ENCODE assay signal across 1 cellular context in the genomic region with DNA sequence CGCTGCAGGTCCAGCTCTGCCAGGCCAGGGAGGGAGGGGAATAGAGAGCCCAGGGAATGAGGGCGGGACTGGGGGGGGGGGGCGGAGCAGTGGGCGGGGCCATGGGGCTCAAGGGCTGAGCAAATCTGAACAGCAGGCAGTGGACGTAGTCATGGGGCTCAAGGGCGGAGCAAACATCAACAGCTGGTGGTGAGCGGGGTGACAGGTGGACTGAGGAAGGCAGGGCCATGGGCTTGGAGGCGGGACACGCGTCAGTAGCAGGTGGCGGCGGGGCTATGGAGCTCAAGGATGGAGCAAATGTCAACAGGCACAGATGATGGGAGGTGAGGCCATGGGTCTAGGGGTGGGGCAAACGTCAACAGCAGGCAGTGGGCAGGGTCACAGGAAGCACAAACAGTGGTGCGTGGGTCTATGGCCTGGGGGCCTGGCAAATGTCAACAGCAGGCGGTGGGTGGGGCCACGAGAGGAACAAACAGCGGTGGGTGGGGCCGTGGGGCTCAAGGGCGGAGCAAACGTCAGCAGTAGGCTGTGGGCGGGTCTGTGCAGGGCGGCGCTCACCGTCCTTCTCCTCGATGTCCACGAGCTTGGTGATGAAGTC.
TF ChIP-seq lines count a peak whose summit lies in the region.
"Not testable (repeated sequence)": the region's sequence is repeated elsewhere in the genome, so short reads cannot be mapped to it uniquely, and the experiment has no call there.

No MANE protein-coding gene starts in this region.

TF ChIP-seq in HepG2, 621 proteins besides CTCF, POLR2A, EP300 and RAD21 (continued from another document and continues in another):
- TF ChIP-seq, protein P1, sequence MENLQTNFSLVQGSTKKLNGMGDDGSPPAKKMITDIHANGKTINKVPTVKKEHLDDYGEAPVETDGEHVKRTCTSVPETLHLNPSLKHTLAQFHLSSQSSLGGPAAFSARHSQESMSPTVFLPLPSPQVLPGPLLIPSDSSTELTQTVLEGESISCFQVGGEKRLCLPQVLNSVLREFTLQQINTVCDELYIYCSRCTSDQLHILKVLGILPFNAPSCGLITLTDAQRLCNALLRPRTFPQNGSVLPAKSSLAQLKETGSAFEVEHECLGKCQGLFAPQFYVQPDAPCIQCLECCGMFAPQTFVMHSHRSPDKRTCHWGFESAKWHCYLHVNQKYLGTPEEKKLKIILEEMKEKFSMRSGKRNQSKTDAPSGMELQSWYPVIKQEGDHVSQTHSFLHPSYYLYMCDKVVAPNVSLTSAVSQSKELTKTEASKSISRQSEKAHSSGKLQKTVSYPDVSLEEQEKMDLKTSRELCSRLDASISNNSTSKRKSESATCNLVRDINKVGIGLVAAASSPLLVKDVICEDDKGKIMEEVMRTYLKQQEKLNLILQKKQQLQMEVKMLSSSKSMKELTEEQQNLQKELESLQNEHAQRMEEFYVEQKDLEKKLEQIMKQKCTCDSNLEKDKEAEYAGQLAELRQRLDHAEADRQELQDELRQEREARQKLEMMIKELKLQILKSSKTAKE (CRISPR knock-in tag; IDR thresholded peaks at IDR 0.05; ENCODE audit: borderline replicate concordance): peak; percentile 71
- TF ChIP-seq SKI (IDR thresholded peaks at IDR 0.05; ENCODE audit: partially characterized antibody): peak; percentile 57
- peak; percentile 68 for TF ChIP-seq HNF1B (CRISPR knock-in tag; IDR thresholded peaks at IDR 0.05)
- TF ChIP-seq ZNF317 (CRISPR knock-in tag; IDR thresholded peaks at IDR 0.05): peak; percentile 24; the same call in 1 of the 2 replicates
- peak; percentile 38 for TF ChIP-seq TEAD3 (CRISPR knock-in tag; optimal IDR thresholded peaks at IDR 0.05; ENCODE audit: borderline replicate concordance)
- TF ChIP-seq CREM (IDR thresholded peaks at IDR 0.05): 0 out of 2 replicates have a peak, but pooled peaks have one; percentile 26
- TF ChIP-seq CREM (CRISPR knock-in tag; IDR thresholded peaks at IDR 0.05); MAZ (IDR thresholded peaks at IDR 0.05; ENCODE audit: borderline replicate concordance, low read depth, low read length); LCORL (IDR thresholded peaks at IDR 0.05); SOX6 (IDR thresholded peaks at IDR 0.05); SOX13 (CRISPR knock-in tag; conservative IDR thresholded peaks at IDR 0.05 in 1 of 2, IDR thresholded peaks at IDR 0.05 in 1 of 2): not testable (repeated sequence)
- TF ChIP-seq, protein P2, sequence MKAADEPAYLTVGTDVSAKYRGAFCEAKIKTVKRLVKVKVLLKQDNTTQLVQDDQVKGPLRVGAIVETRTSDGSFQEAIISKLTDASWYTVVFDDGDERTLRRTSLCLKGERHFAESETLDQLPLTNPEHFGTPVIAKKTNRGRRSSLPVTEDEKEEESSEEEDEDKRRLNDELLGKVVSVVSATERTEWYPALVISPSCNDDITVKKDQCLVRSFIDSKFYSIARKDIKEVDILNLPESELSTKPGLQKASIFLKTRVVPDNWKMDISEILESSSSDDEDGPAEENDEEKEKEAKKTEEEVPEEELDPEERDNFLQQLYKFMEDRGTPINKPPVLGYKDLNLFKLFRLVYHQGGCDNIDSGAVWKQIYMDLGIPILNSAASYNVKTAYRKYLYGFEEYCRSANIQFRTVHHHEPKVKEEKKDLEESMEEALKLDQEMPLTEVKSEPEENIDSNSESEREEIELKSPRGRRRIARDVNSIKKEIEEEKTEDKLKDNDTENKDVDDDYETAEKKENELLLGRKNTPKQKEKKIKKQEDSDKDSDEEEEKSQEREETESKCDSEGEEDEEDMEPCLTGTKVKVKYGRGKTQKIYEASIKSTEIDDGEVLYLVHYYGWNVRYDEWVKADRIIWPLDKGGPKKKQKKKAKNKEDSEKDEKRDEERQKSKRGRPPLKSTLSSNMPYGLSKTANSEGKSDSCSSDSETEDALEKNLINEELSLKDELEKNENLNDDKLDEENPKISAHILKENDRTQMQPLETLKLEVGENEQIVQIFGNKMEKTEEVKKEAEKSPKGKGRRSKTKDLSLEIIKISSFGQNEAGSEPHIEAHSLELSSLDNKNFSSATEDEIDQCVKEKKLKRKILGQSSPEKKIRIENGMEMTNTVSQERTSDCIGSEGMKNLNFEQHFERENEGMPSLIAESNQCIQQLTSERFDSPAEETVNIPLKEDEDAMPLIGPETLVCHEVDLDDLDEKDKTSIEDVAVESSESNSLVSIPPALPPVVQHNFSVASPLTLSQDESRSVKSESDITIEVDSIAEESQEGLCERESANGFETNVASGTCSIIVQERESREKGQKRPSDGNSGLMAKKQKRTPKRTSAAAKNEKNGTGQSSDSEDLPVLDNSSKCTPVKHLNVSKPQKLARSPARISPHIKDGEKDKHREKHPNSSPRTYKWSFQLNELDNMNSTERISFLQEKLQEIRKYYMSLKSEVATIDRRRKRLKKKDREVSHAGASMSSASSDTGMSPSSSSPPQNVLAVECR (CRISPR knock-in tag; IDR thresholded peaks at IDR 0.05; ENCODE audit: borderline replicate concordance): peak; percentile 88
- TF ChIP-seq, protein P3, sequence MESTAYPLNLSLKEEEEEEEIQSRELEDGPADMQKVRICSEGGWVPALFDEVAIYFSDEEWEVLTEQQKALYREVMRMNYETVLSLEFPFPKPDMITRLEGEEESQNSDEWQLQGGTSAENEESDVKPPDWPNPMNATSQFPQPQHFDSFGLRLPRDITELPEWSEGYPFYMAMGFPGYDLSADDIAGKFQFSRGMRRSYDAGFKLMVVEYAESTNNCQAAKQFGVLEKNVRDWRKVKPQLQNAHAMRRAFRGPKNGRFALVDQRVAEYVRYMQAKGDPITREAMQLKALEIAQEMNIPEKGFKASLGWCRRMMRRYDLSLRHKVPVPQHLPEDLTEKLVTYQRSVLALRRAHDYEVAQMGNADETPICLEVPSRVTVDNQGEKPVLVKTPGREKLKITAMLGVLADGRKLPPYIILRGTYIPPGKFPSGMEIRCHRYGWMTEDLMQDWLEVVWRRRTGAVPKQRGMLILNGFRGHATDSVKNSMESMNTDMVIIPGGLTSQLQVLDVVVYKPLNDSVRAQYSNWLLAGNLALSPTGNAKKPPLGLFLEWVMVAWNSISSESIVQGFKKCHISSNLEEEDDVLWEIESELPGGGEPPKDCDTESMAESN (CRISPR knock-in tag; conservative IDR thresholded peaks at IDR 0.05): peak; percentile 54; the same call in 1 of the 2 replicates
- peak; percentile 48; the same call in 1 of the 2 replicates for TF ChIP-seq HHEX (CRISPR knock-in tag; IDR thresholded peaks at IDR 0.05)
- TF ChIP-seq MED1 (CRISPR knock-in tag; IDR thresholded peaks at IDR 0.05): peak; percentile 48
- TF ChIP-seq SALL1 (CRISPR knock-in tag; IDR thresholded peaks at IDR 0.05): peak; percentile 73
- peak; percentile 39; the same call in 1 of the 2 replicates for TF ChIP-seq HDAC2 (CRISPR knock-in tag; IDR thresholded peaks at IDR 0.05)
- TF ChIP-seq MAZ (CRISPR knock-in tag; IDR thresholded peaks at IDR 0.05; ENCODE audit: low read depth): 0 out of 2 replicates have a peak, but pooled peaks have one; percentile 53
- 0 out of 2 replicates have a peak, but pooled peaks have one; percentile 59 for TF ChIP-seq ZBTB7A (CRISPR knock-in tag; IDR thresholded peaks at IDR 0.05)
- peak; percentile 88 for TF ChIP-seq PITX1 (CRISPR knock-in tag; IDR thresholded peaks at IDR 0.05)
- TF ChIP-seq ZBTB38 (CRISPR knock-in tag; IDR thresholded peaks at IDR 0.05): 0 out of 2 replicates have a peak, but pooled peaks have one; percentile 24
- peak; percentile 84 for TF ChIP-seq SP4 (CRISPR knock-in tag; IDR thresholded peaks at IDR 0.05)
- peak; percentile 38; the same call in 1 of the 2 replicates for TF ChIP-seq SPEN (CRISPR knock-in tag; IDR thresholded peaks at IDR 0.05; ENCODE audit: low read depth)
- TF ChIP-seq ATF7 (IDR thresholded peaks at IDR 0.05): peak; percentile 41; the same call in 1 of the 2 replicates
- TF ChIP-seq ATF7 (CRISPR knock-in tag; IDR thresholded peaks at IDR 0.05): peak; percentile 39; the same call in 1 of the 2 replicates
- 0 out of 2 replicates have a peak, but pooled peaks have one; percentile 37 for TF ChIP-seq REL (CRISPR knock-in tag; conservative IDR thresholded peaks at IDR 0.05)
- TF ChIP-seq ARNT2 (CRISPR knock-in tag; IDR thresholded peaks at IDR 0.05; ENCODE audit: low read depth): 0 out of 2 replicates have a peak, but pooled peaks have one; percentile 47
- TF ChIP-seq, protein P4, sequence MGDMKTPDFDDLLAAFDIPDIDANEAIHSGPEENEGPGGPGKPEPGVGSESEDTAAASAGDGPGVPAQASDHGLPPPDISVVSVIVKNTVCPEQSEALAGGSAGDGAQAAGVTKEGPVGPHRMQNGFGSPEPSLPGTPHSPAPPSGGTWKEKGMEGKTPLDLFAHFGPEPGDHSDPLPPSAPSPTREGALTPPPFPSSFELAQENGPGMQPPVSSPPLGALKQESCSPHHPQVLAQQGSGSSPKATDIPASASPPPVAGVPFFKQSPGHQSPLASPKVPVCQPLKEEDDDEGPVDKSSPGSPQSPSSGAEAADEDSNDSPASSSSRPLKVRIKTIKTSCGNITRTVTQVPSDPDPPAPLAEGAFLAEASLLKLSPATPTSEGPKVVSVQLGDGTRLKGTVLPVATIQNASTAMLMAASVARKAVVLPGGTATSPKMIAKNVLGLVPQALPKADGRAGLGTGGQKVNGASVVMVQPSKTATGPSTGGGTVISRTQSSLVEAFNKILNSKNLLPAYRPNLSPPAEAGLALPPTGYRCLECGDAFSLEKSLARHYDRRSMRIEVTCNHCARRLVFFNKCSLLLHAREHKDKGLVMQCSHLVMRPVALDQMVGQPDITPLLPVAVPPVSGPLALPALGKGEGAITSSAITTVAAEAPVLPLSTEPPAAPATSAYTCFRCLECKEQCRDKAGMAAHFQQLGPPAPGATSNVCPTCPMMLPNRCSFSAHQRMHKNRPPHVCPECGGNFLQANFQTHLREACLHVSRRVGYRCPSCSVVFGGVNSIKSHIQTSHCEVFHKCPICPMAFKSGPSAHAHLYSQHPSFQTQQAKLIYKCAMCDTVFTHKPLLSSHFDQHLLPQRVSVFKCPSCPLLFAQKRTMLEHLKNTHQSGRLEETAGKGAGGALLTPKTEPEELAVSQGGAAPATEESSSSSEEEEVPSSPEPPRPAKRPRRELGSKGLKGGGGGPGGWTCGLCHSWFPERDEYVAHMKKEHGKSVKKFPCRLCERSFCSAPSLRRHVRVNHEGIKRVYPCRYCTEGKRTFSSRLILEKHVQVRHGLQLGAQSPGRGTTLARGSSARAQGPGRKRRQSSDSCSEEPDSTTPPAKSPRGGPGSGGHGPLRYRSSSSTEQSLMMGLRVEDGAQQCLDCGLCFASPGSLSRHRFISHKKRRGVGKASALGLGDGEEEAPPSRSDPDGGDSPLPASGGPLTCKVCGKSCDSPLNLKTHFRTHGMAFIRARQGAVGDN (CRISPR knock-in tag; IDR thresholded peaks at IDR 0.05): peak; percentile 69
- peak; percentile 61; the same call in 1 of the 2 replicates for TF ChIP-seq HIC2 (CRISPR knock-in tag; IDR thresholded peaks at IDR 0.05; ENCODE audit: low read depth)
- peak; percentile 74 for TF ChIP-seq LCORL (CRISPR knock-in tag; IDR thresholded peaks at IDR 0.05)
- peak; percentile 72 for TF ChIP-seq SOX6 (CRISPR knock-in tag; IDR thresholded peaks at IDR 0.05)
- TF ChIP-seq MXI1 (IDR thresholded peaks at IDR 0.05; ENCODE audit: borderline replicate concordance, low read depth, low read length): peak; percentile 57; the same call in 2 of the 3 replicates
- 0 out of 2 replicates have a peak, but pooled peaks have one; percentile 52 for TF ChIP-seq RXRA (CRISPR knock-in tag; IDR thresholded peaks at IDR 0.05)
- TF ChIP-seq ZNF441 (CRISPR knock-in tag; IDR thresholded peaks at IDR 0.05; ENCODE audit: borderline replicate concordance): 0 out of 2 replicates have a peak, but pooled peaks have one; percentile 31
- peak; percentile 65; the same call in 1 of the 2 replicates for TF ChIP-seq CCDC6 (CRISPR knock-in tag; IDR thresholded peaks at IDR 0.05)
- TF ChIP-seq, protein P5, sequence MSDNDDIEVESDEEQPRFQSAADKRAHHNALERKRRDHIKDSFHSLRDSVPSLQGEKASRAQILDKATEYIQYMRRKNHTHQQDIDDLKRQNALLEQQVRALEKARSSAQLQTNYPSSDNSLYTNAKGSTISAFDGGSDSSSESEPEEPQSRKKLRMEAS (IDR thresholded peaks at IDR 0.05): peak; percentile 66
- peak; percentile 95 for TF ChIP-seq FOXA1 (IDR thresholded peaks at IDR 0.05)
- peak; percentile 94 for TF ChIP-seq FOXA1 (CRISPR knock-in tag; IDR thresholded peaks at IDR 0.05)
- 0 out of 2 replicates have a peak, but pooled peaks have one; percentile 15 for TF ChIP-seq KDM1A (CRISPR knock-in tag; IDR thresholded peaks at IDR 0.05)
- TF ChIP-seq, protein P6, sequence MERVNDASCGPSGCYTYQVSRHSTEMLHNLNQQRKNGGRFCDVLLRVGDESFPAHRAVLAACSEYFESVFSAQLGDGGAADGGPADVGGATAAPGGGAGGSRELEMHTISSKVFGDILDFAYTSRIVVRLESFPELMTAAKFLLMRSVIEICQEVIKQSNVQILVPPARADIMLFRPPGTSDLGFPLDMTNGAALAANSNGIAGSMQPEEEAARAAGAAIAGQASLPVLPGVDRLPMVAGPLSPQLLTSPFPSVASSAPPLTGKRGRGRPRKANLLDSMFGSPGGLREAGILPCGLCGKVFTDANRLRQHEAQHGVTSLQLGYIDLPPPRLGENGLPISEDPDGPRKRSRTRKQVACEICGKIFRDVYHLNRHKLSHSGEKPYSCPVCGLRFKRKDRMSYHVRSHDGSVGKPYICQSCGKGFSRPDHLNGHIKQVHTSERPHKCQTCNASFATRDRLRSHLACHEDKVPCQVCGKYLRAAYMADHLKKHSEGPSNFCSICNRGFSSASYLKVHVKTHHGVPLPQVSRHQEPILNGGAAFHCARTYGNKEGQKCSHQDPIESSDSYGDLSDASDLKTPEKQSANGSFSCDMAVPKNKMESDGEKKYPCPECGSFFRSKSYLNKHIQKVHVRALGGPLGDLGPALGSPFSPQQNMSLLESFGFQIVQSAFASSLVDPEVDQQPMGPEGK (CRISPR knock-in tag; IDR thresholded peaks at IDR 0.05): peak; percentile 85
- peak; percentile 78; the same call in 1 of the 2 replicates for TF ChIP-seq ARNTL (CRISPR knock-in tag; IDR thresholded peaks at IDR 0.05)
- TF ChIP-seq SOX13 (IDR thresholded peaks at IDR 0.05): 0 out of 2 replicates have a peak, but pooled peaks have one; percentile 33
